In genomic region chr13:59392328-59392727, GRCh38 we compare ENCODE assay signal across 10 cellular contexts.
"Had no signal": no experiment of that assay in that cellular context is flagged by ENCODE, and none has a peak within 500 bp of the region (broad histone marks: within the 10 kb centered on the region; RNA-seq: fewer than 3 reads in every experiment).

No MANE protein-coding gene starts in this region.

- H3K9me3 Mint-ChIP-seq: activated CD4-positive, alpha-beta T cell treated with anti-CD3 and anti-CD28 coated beads, Interleukin-2, amount 10 ng/mL, durations not matched to agents 7 days and 5 days; activated naive CD8-positive, alpha-beta T cell treated with anti-CD3 and anti-CD28 coated beads for 36 hours; central memory CD8-positive, alpha-beta T cell; natural killer cell treated with Interleukin-12 subunit alpha and Interleukin-12 subunit beta and Interleukin-15 and Interleukin-18, amount 100 ng/mL, for 72 hours; stimulated activated naive CD8-positive, alpha-beta T cell treated with anti-CD3 and anti-CD28 coated beads, Interleukin-15, Interleukin-2, amounts not matched to agents 100 ng/mL and 50 ng/mL, for 24 hours had no signal

- H3K27ac ChIP-seq: brain microvascular endothelial cell, coronary artery, psoas muscle had no signal

- DNase-seq: left ventricle myocardium superior, psoas muscle had no signal

- H3K27ac Mint-ChIP-seq: activated CD4-positive, alpha-beta T cell treated with anti-CD3 and anti-CD28 coated beads, Interleukin-2, amount 10 ng/mL, durations not matched to agents 7 days and 5 days; activated naive CD8-positive, alpha-beta T cell treated with anti-CD3 and anti-CD28 coated beads for 36 hours; activated T-cell treated with anti-CD3 and anti-CD28 coated beads, Interleukin-2, amount 50 U/mL, for 72 hours; natural killer cell treated with Interleukin-12 subunit alpha and Interleukin-12 subunit beta and Interleukin-15 and Interleukin-18, amount 100 ng/mL, for 72 hours; stimulated activated naive CD8-positive, alpha-beta T cell treated with anti-CD3 and anti-CD28 coated beads, Interleukin-15, Interleukin-2, amounts not matched to agents 100 ng/mL and 50 ng/mL, for 24 hours had no signal

- H3K4me3 Mint-ChIP-seq: activated CD4-positive, alpha-beta T cell treated with anti-CD3 and anti-CD28 coated beads, Interleukin-2, amount 10 ng/mL, durations not matched to agents 7 days and 5 days; activated naive CD8-positive, alpha-beta T cell treated with anti-CD3 and anti-CD28 coated beads for 36 hours; activated T-cell treated with anti-CD3 and anti-CD28 coated beads, Interleukin-2, amount 50 U/mL, for 72 hours; central memory CD8-positive, alpha-beta T cell; natural killer cell treated with Interleukin-12 subunit alpha and Interleukin-12 subunit beta and Interleukin-15 and Interleukin-18, amount 100 ng/mL, for 72 hours; stimulated activated naive CD8-positive, alpha-beta T cell treated with anti-CD3 and anti-CD28 coated beads, Interleukin-15, Interleukin-2, amounts not matched to agents 100 ng/mL and 50 ng/mL, for 24 hours had no signal

- H3K36me3 ChIP-seq: brain microvascular endothelial cell had no signal

- H3K27me3 Mint-ChIP-seq: activated naive CD8-positive, alpha-beta T cell treated with anti-CD3 and anti-CD28 coated beads for 36 hours had no signal

- H3K4me3 ChIP-seq: coronary artery, psoas muscle had no signal

- H3K4me1 Mint-ChIP-seq: activated CD4-positive, alpha-beta T cell treated with anti-CD3 and anti-CD28 coated beads, Interleukin-2, amount 10 ng/mL, durations not matched to agents 7 days and 5 days; activated naive CD8-positive, alpha-beta T cell treated with anti-CD3 and anti-CD28 coated beads for 36 hours; central memory CD8-positive, alpha-beta T cell had no signal

- H3K27me3 ChIP-seq: brain microvascular endothelial cell had no signal
